In genomic region chr3:124599779-124600693, GRCh38 we compare ENCODE assay signal across 14 cellular contexts.
DNase-seq lines count a peak whose midpoint lies in the region; ATAC-seq and TF ChIP-seq lines count a peak whose summit lies in the region.
"Had no signal": no experiment of that assay in that cellular context is flagged by ENCODE, and none has a peak within 500 bp of the region (broad histone marks: within the 10 kb centered on the region; RNA-seq: fewer than 3 reads in every experiment).

No MANE protein-coding gene starts in this region.

- peaks cover 4 to 38% of the 10 kb centered on the region in 2 donors for H3K4me1 ChIP-seq in lung (ENCODE audit: control insufficient read depth in 2 of 2, insufficient read depth in 2 of 2, low read length in 2 of 2)
- H3K4me1 ChIP-seq: BLaER1 had no signal

- peak overlapping the region in 1 of 2 donors; percentile 76 for H3K27ac ChIP-seq in lung (ENCODE audit: low read depth in 1 of 2, low read length in 1 of 2)
- H3K27ac ChIP-seq: BLaER1 had no signal

- no peak overlapping the region for H3K4me3 ChIP-seq in lung
- H3K4me3 ChIP-seq: BLaER1, GM23338, right lobe of liver had no signal

- no peaks in the 10 kb centered on the region for H3K9me3 ChIP-seq in lung (ENCODE audit: control insufficient read depth in 2 of 2, insufficient read depth in 1 of 2, low read length in 1 of 2)
- H3K9me3 ChIP-seq: BLaER1, right lobe of liver had no signal

- DNase-seq in EH (ENCODE audit: low read depth) (peak; percentile 34), NCI-H2171 (lab: John Stamatoyannopoulos, UW) (peak; percentile 26), dermis blood vessel endothelial cell (peak; percentile 66), lung (ENCODE audit: low spot score) (peak; percentile 39), occipital lobe (lab: John Stamatoyannopoulos, UW) (no peak), OCI-M2 (lab: John Stamatoyannopoulos, UW; ENCODE audit: unreplicated experiment) (no peak), SHP77 (lab: John Stamatoyannopoulos, UW) (no peak)
- DNase-seq: activated CD4-positive, alpha-beta T cell treated with anti-CD3 and anti-CD28 coated beads, Interleukin-2, amount 50 U/mL, for 48 hours; activated naive CD4-positive, alpha-beta T cell; NCI-H510A treated with DMSO at 0.1 percent for 48 hours; right lobe of liver had no signal

- peak; percentile 53 for ATAC-seq in lung (ENCODE audit: insufficient read depth, low FRiP score)
- ATAC-seq in GM18505 (IDR thresholded peaks at IDR 0.05; ENCODE audit: unreplicated experiment) = no peak
- ATAC-seq: GM23338 had no signal

- no peaks in the 10 kb centered on the region for H3K27me3 ChIP-seq in lung (ENCODE audit: control insufficient read depth, insufficient read depth)
- H3K27me3 ChIP-seq: BLaER1, right lobe of liver had no signal

- no peak for TF ChIP-seq POLR2A in GM18505 (IDR thresholded peaks at IDR 0.05; ENCODE audit: borderline replicate concordance, extremely low read depth, insufficient read depth, insufficient read length)

- 57 to 65% methylated on average over 4 of the region's 4 CpGs for WGBS in lung, 2 donors

- H3K36me3 ChIP-seq in lung (ENCODE audit: control insufficient read depth in 2 of 2, insufficient read depth in 2 of 2, low read length in 2 of 2) = no peaks in the 10 kb centered on the region
- H3K36me3 ChIP-seq: BLaER1, right lobe of liver had no signal

- no peak for TF ChIP-seq CTCF in lung (IDR thresholded peaks at IDR 0.05; ENCODE audit: control extremely low read depth, extremely low read depth)

Comparison
In these comparisons a context has a peak if more than half of its experiments do, and no peak if none do; other contexts are left out.
1. DNase-seq: peak in EH (single experiment), NCI-H2171 (single experiment), dermis blood vessel endothelial cell (single experiment) and lung (single experiment); none in occipital lobe (single experiment), OCI-M2 (single experiment) and SHP77 (0 of 2).